In the genomic region with DNA sequence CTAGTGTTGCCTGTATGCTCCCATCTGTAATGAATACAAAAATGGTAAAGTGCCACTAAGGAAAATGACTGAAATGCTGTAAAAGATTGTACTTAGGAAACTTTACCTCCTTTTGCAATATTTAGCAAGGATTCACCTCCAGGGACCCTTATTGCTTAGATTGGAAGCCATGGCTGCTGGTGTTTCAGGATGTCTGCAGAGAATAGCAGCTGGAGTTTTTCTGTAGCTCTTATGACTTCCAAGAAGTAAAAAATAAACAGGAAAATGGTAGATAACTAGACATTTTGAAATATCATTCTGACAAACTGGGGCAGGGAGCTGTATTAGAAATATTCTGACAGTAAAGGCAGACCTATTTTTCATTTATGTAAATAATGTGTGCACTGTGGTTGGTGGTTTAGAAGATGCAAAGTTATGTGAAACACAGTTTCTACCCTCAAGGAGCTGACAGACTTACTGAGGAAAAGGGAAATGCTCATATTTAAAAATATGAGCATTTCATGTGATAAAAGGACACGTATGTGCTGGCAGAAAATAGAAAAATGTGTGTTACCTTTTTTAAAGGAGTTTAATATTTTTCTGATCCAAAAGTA, we compare ENCODE assay signal across 12 cellular contexts.
A peak's percentile ranks its signal among the peaks of the same experiment; 100 is the strongest.
DNase-seq lines count a peak whose midpoint lies in the region; ATAC-seq, FAIRE-seq and TF ChIP-seq lines count a peak whose summit lies in the region.
"Had no signal": no experiment of that assay in that cellular context is flagged by ENCODE, and none has a peak within 500 bp of the region (broad histone marks: within the 10 kb centered on the region; RNA-seq: fewer than 3 reads in every experiment).

No MANE protein-coding gene starts in this region.

- H3K79me2 ChIP-seq in HepG2 (ENCODE audit: insufficient read depth, low read length) = no peaks in the 10 kb centered on the region

- no peak overlapping the region for H3K27ac ChIP-seq in HepG2 (ENCODE audit: extremely low read length, insufficient read depth, low read length)
- H3K27ac ChIP-seq: epithelial cell of prostate had no signal

- H3K9ac ChIP-seq in HepG2 (ENCODE audit: insufficient read depth, low read depth, low read length) = no peak overlapping the region

- no peaks in the 10 kb centered on the region for H3K9me3 ChIP-seq in HepG2 (ENCODE audit: low read length)
- H3K9me3 ChIP-seq: mucosa of descending colon had no signal

- DNase-seq in fibroblast of villous mesenchyme (ENCODE audit: low read depth) (peak; percentile 17), HuH-7 (ENCODE audit: low spot score) (no peak), putamen (ENCODE audit: low spot score) (no peak), HepG2 (ENCODE audit: low spot score) (no peak)
- DNase-seq: activated T-cell treated with anti-CD3 and anti-CD28 coated beads for 4 hours; CD8-positive, alpha-beta T cell; mucosa of descending colon had no signal

- TF ChIP-seq CTCF in fibroblast of villous mesenchyme (IDR thresholded peaks at IDR 0.05; ENCODE audit: insufficient read depth, low read depth, low read length) (no peak), HepG2 (CRISPR knock-in tag; IDR thresholded peaks at IDR 0.05) (no peak)

- no peak for TF ChIP-seq POLR2A in HepG2 (IDR thresholded peaks at IDR 0.05; ENCODE audit: insufficient read depth in 1 of 2, low read depth in 2 of 2, low read length in 2 of 2)

- no peaks in the 10 kb centered on the region for H3K4me1 ChIP-seq in HepG2 (ENCODE audit: insufficient read depth, low read length)

- no peak overlapping the region for H2AFZ ChIP-seq in HepG2 (ENCODE audit: low read length)

- no peaks in the 10 kb centered on the region for H4K20me1 ChIP-seq in HepG2 (ENCODE audit: insufficient read depth, low read length)

- ATAC-seq in GM19023 (IDR thresholded peaks at IDR 0.05; ENCODE audit: unreplicated experiment) = peak; percentile 76
- ATAC-seq in GM21576 (IDR thresholded peaks at IDR 0.05; ENCODE audit: unreplicated experiment) = peak; percentile 69
- peak; percentile 86 for ATAC-seq in HG03175 (IDR thresholded peaks at IDR 0.05; ENCODE audit: unreplicated experiment)
- ATAC-seq in HepG2 = no peak
- ATAC-seq: CD8-positive, alpha-beta T cell; mucosa of descending colon; sciatic nerve had no signal

- 100% methylated on average over 1 of the region's 1 CpG for WGBS in HepG2 (ENCODE audit: low lambda C conversion rate)

- TF ChIP-seq EP300 in HepG2 (IDR thresholded peaks at IDR 0.05; ENCODE audit: low read depth in 2 of 2, low read length in 2 of 2) (no peak), HepG2 (CRISPR knock-in tag; IDR thresholded peaks at IDR 0.05; ENCODE audit: borderline replicate concordance) (no peak)

- no peak overlapping the region for H3K4me2 ChIP-seq in HepG2 (ENCODE audit: low read depth, low read length)

- in situ Hi-C loops in HepG2 (cut with HindIII; ENCODE audit: extremely low pct_ligation_motif_present, low pct_unique_long_range_greater_than_20kb) = no loop called here

- no peaks in the 10 kb centered on the region for H3K36me3 ChIP-seq in HepG2 (replicated peaks in 1 of 2; ENCODE audit: control insufficient read depth in 1 of 2, insufficient read depth in 2 of 2, low read length in 2 of 2)

- intact Hi-C loops in HepG2 (cut with micrococcal nuclease; ENCODE audit: unreplicated experiment) = no loop called here

- no peak for TF ChIP-seq RAD21 in HepG2 (CRISPR knock-in tag; IDR thresholded peaks at IDR 0.05)

- no peak for FAIRE-seq in HepG2 (lab: Jason Lieb, UNC)

- H3K27me3 ChIP-seq in HepG2 (ENCODE audit: control insufficient read depth in 1 of 2, insufficient read depth in 2 of 2, low read length in 2 of 2) = no peaks in the 10 kb centered on the region

- POLR2A ChIA-PET in HepG2 (lab: Yijun Ruan, JAX) = no interaction called here

- CTCF ChIA-PET in HepG2 (lab: Yijun Ruan, JAX; ENCODE audit: low intra/inter-chr PET ratio, low total read pairs) = no interaction called here

- H3K4me3 ChIP-seq in fibroblast of villous mesenchyme (ENCODE audit: low read depth, low read length) (no peak overlapping the region), HepG2 (replicated peaks in 1 of 3; ENCODE audit: insufficient read depth in 1 of 3, low read depth in 2 of 3, low read length in 3 of 3) (no peak overlapping the region)
- H3K4me3 ChIP-seq: mucosa of descending colon had no signal

- BruUV-seq in HepG2 (replicated peaks; lab: Mats Ljungman, UMichigan) = no TSS peak

TF ChIP-seq in HepG2, 621 proteins besides CTCF, POLR2A, EP300 and RAD21:
- TF ChIP-seq TBP (CRISPR knock-in tag; IDR thresholded peaks at IDR 0.05) = no peak
- no peak for TF ChIP-seq ZNF256 (CRISPR knock-in tag; conservative IDR thresholded peaks at IDR 0.05)
- no peak for TF ChIP-seq NAIF1 (CRISPR knock-in tag; IDR thresholded peaks at IDR 0.05; ENCODE audit: borderline replicate concordance)
- TF ChIP-seq, protein P1, sequence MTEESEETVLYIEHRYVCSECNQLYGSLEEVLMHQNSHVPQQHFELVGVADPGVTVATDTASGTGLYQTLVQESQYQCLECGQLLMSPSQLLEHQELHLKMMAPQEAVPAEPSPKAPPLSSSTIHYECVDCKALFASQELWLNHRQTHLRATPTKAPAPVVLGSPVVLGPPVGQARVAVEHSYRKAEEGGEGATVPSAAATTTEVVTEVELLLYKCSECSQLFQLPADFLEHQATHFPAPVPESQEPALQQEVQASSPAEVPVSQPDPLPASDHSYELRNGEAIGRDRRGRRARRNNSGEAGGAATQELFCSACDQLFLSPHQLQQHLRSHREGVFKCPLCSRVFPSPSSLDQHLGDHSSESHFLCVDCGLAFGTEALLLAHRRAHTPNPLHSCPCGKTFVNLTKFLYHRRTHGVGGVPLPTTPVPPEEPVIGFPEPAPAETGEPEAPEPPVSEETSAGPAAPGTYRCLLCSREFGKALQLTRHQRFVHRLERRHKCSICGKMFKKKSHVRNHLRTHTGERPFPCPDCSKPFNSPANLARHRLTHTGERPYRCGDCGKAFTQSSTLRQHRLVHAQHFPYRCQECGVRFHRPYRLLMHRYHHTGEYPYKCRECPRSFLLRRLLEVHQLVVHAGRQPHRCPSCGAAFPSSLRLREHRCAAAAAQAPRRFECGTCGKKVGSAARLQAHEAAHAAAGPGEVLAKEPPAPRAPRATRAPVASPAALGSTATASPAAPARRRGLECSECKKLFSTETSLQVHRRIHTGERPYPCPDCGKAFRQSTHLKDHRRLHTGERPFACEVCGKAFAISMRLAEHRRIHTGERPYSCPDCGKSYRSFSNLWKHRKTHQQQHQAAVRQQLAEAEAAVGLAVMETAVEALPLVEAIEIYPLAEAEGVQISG (CRISPR knock-in tag; IDR thresholded peaks at IDR 0.05) = no peak
- no peak for TF ChIP-seq ZNF761 (CRISPR knock-in tag; conservative IDR thresholded peaks at IDR 0.05)
- TF ChIP-seq, protein P2, sequence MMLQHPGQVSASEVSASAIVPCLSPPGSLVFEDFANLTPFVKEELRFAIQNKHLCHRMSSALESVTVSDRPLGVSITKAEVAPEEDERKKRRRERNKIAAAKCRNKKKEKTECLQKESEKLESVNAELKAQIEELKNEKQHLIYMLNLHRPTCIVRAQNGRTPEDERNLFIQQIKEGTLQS (CRISPR knock-in tag; IDR thresholded peaks at IDR 0.05) = no peak
